8 cellular contexts compared by ENCODE assay signal in genomic region chr4:183471960-183472708, GRCh38. TPM values are rescaled to one million over a fixed set of nuclear protein-coding genes. Genes with fewer than 3 reads are reported as not detected.
DNase-seq lines count a peak whose midpoint lies in the region; ATAC-seq and TF ChIP-seq lines count a peak whose summit lies in the region.

No MANE protein-coding gene starts in this region.

- TF ChIP-seq RAD21 in liver (IDR thresholded peaks at IDR 0.05) = peak; percentile 88 to 92

- H3K27me3 Mint-ChIP-seq in activated CD4-positive, alpha-beta T cell treated with anti-CD3 and anti-CD28 coated beads, Interleukin-2, amount 10 ng/mL, durations not matched to agents 24 days and 14 days = no peaks in the 10 kb centered on the region

- no peaks in the 10 kb centered on the region for H3K36me3 ChIP-seq in liver (ENCODE audit: control insufficient read depth in 4 of 4, insufficient read depth in 3 of 4, low read depth in 1 of 4, low read length in 3 of 4)

- no peaks in the 10 kb centered on the region for H3K9me3 Mint-ChIP-seq in activated CD4-positive, alpha-beta T cell treated with anti-CD3 and anti-CD28 coated beads, Interleukin-2, amount 10 ng/mL, durations not matched to agents 24 days and 14 days

- no peak overlapping the region for H3K27ac Mint-ChIP-seq in activated CD4-positive, alpha-beta T cell treated with anti-CD3 and anti-CD28 coated beads, Interleukin-2, amount 10 ng/mL, durations not matched to agents 24 days and 14 days

- no peak overlapping the region for H3K4me3 Mint-ChIP-seq in activated CD4-positive, alpha-beta T cell treated with anti-CD3 and anti-CD28 coated beads, Interleukin-2, amount 10 ng/mL, durations not matched to agents 24 days and 14 days

- no peaks in the 10 kb centered on the region for H3K27me3 ChIP-seq in liver (ENCODE audit: control insufficient read depth in 4 of 4, insufficient read depth in 4 of 4, low read length in 3 of 4)

- peaks cover 1 to 11% (median 6%) of the 10 kb centered on the region in 4 donors for H3K4me1 ChIP-seq in liver (ENCODE audit: control insufficient read depth in 4 of 4, insufficient read depth in 4 of 4, low read length in 3 of 4)

- H3K4me3 ChIP-seq in coronary artery = peak overlapping the region; percentile 6
- H3K4me3 ChIP-seq in liver (ENCODE audit: low read depth in 1 of 3, low read length in 3 of 3) = peak overlapping the region in 1 of 3 donors; percentile 43

- TF ChIP-seq CTCF in coronary artery (IDR thresholded peaks at IDR 0.05) = peak; percentile 76
- peak; percentile 84 for TF ChIP-seq CTCF in liver (IDR thresholded peaks at IDR 0.05; ENCODE audit: low read depth, low read length, missing input control)

- intact Hi-C loops in activated CD4-positive, alpha-beta T cell treated with anti-CD3 and anti-CD28 coated beads, Interleukin-2, amount 10 ng/mL, durations not matched to agents 24 days and 14 days (cut with micrococcal nuclease) = loop anchor here (1.0 to 10.0 kb wide), 4 partner anchors 31 to 693 kb away; no protein-coding TSS in a partner anchor

- no peak overlapping the region for H3K9ac ChIP-seq in liver (ENCODE audit: low read depth in 1 of 2, low read length in 2 of 2)

- peaks cover 2% of the 10 kb centered on the region for H3K4me1 Mint-ChIP-seq in activated CD4-positive, alpha-beta T cell treated with anti-CD3 and anti-CD28 coated beads, Interleukin-2, amount 10 ng/mL, durations not matched to agents 24 days and 14 days

- H3K27ac ChIP-seq in coronary artery (no peak overlapping the region), liver (ENCODE audit: low read depth in 1 of 2, low read length in 2 of 2) (no peak overlapping the region)

- DNase-seq in NCI-H524 (lab: John Stamatoyannopoulos, UW) = peak; percentile 18 to 55
- DNase-seq in NCI-H524 treated with DMSO at 0.1 percent for 48 hours (lab: John Stamatoyannopoulos, UW) = no peak
- peak; percentile 36 for DNase-seq in NCI-H2227 treated with DMSO at 0.1 percent for 48 hours (lab: John Stamatoyannopoulos, UW)
- peak; percentile 93 for DNase-seq in activated CD4-positive, alpha-beta T cell treated with anti-CD3 and anti-CD28 coated beads, Interleukin-2, amount 10 ng/mL, durations not matched to agents 24 days and 14 days
- peak; percentile 78 for DNase-seq in coronary artery (ENCODE audit: low spot score)
- DNase-seq in stimulated activated CD4-positive, alpha-beta T cell treated with anti-CD3 and anti-CD28 coated beads, Interleukin-4, amount 100 ng/mL, for 4 hours = peak; percentile 70 to 83

- H3K9me3 ChIP-seq in liver (ENCODE audit: control insufficient read depth in 4 of 4, low read length in 3 of 4) = no peaks in the 10 kb centered on the region

- peak; percentile 85 for ATAC-seq in HG03045 (IDR thresholded peaks at IDR 0.05; ENCODE audit: unreplicated experiment)

- H3K36me3 Mint-ChIP-seq in activated CD4-positive, alpha-beta T cell treated with anti-CD3 and anti-CD28 coated beads, Interleukin-2, amount 10 ng/mL, durations not matched to agents 24 days and 14 days (ENCODE audit: low read depth) = no peaks in the 10 kb centered on the region

- 26% methylated on average over 11 of the region's 11 CpGs for WGBS in liver

TF ChIP-seq in liver, 16 proteins besides CTCF, POLR2A, EP300 and RAD21:
- TF ChIP-seq HNF4A (conservative IDR thresholded peaks at IDR 0.05) (peak in 1 of 2 donors; percentile 6), TAF1 (conservative IDR thresholded peaks at IDR 0.05) (no peak), EGR1 (IDR thresholded peaks at IDR 0.05; ENCODE audit: low read depth in 2 of 2) (no peak), YY1 (IDR thresholded peaks at IDR 0.05) (peak; percentile 31), MAX (IDR thresholded peaks at IDR 0.05) (no peak), SP1 (IDR thresholded peaks at IDR 0.05) (no peak), GABPA (IDR thresholded peaks at IDR 0.05 in 1 of 2, conservative IDR thresholded peaks at IDR 0.05 in 1 of 2) (no peak)

RNA-seq across cellular contexts. Expression of gene CDKN2AIP, which starts 27.7 kb away (rescaled TPM):
- total RNA-seq in activated CD4-positive, alpha-beta T cell treated with anti-CD3 and anti-CD28 coated beads, Interleukin-2, amount 10 ng/mL, durations not matched to agents 24 days and 14 days = 22.7 and 23.1 TPM in 2 replicates
- total RNA-seq in liver = 10 to 100 TPM; 14.2 to 15.1 TPM
- polyA plus RNA-seq in liver = 1 to 10 TPM; 7.2 to 7.7 TPM

RNA-seq across cellular contexts. Expression of gene ING2, which starts 32.7 kb away (rescaled TPM):
- 12.4 and 13.5 TPM in 2 replicates for total RNA-seq in activated CD4-positive, alpha-beta T cell treated with anti-CD3 and anti-CD28 coated beads, Interleukin-2, amount 10 ng/mL, durations not matched to agents 24 days and 14 days
- total RNA-seq in liver = 1 to 10 TPM; 3.9 to 8.8 TPM
- polyA plus RNA-seq in liver = 1 to 10 TPM; 5.0 to 5.2 TPM
